ENCODE assay signal across 8 cellular contexts in genomic region chr1:25797939-25798338, GRCh38. TPM values are rescaled to one million over a fixed set of nuclear protein-coding genes. Genes with fewer than 3 reads are reported as not detected.
A peak's percentile ranks its signal among the peaks of the same experiment; 100 is the strongest.
DNase-seq lines count a peak whose midpoint lies in the region; ATAC-seq, FAIRE-seq and TF ChIP-seq lines count a peak whose summit lies in the region.

No MANE protein-coding gene starts in this region.

- H3K36me3 ChIP-seq in left ventricle myocardium inferior = no peaks in the 10 kb centered on the region

- DNase-seq in GM12891 (ENCODE audit: insufficient read length, low spot score) = no peak
- DNase-seq in UCSD-AML1 (lab: John Stamatoyannopoulos, UW; ENCODE audit: unreplicated experiment) = peak; percentile 65
- DNase-seq in left ventricle myocardium inferior = no peak
- peak; percentile 51 for DNase-seq in urothelium cell line (ENCODE audit: low spot score)
- DNase-seq in NCI-H748 (lab: John Stamatoyannopoulos, UW; ENCODE audit: unreplicated experiment) = no peak

- TF ChIP-seq POLR2A in GM12891 (IDR thresholded peaks at IDR 0.05; ENCODE audit: low read depth, low read length) (no peak), GM18505 (IDR thresholded peaks at IDR 0.05; ENCODE audit: borderline replicate concordance, extremely low read depth, insufficient read depth, insufficient read length) (no peak)

- no peak overlapping the region for H3K4me3 ChIP-seq in left ventricle myocardium inferior

- H3K4me1 ChIP-seq in left ventricle myocardium inferior = peaks cover 68% of the 10 kb centered on the region

- peak; percentile 73 for TF ChIP-seq CTCF in 22Rv1 (IDR thresholded peaks at IDR 0.05)
- TF ChIP-seq CTCF in left ventricle myocardium inferior (IDR thresholded peaks at IDR 0.05; ENCODE audit: borderline replicate concordance) = peak; percentile 56

- intact Hi-C loops in left ventricle myocardium inferior (cut with micrococcal nuclease) = loop anchor here (2.0 kb wide), 1 partner anchor 189 kb away; no protein-coding TSS in a partner anchor

- no peak for ATAC-seq in GM18498 (IDR thresholded peaks at IDR 0.05; ENCODE audit: unreplicated experiment)
- ATAC-seq in GM18505 (IDR thresholded peaks at IDR 0.05; ENCODE audit: unreplicated experiment) = no peak

- no peaks in the 10 kb centered on the region for H3K9me3 ChIP-seq in left ventricle myocardium inferior (replicated peaks)

- no peaks in the 10 kb centered on the region for H3K27me3 ChIP-seq in left ventricle myocardium inferior (ENCODE audit: low read depth)

- FAIRE-seq in GM12891 (lab: Jason Lieb, UNC) = peak; percentile 72
- no peak for FAIRE-seq in urothelium cell line (lab: Jason Lieb, UNC)

- H3K27ac ChIP-seq in 22Rv1 (no peak overlapping the region), left ventricle myocardium inferior (replicated peaks) (peak overlapping the region; percentile 86)

TF ChIP-seq in GM12891, 5 proteins besides CTCF, POLR2A, EP300 and RAD21:
- TF ChIP-seq SPI1 (IDR thresholded peaks at IDR 0.05; ENCODE audit: low read depth, low read length) (no peak), TAF1 (IDR thresholded peaks at IDR 0.05; ENCODE audit: low read depth, low read length) (no peak), PAX5 (IDR thresholded peaks at IDR 0.05; ENCODE audit: insufficient read depth, low read length, severe bottlenecking) (no peak), POLR2AphosphoS5 (IDR thresholded peaks at IDR 0.05; ENCODE audit: low read depth, low read length) (no peak), POU2F2 (IDR thresholded peaks at IDR 0.05; ENCODE audit: low read depth, low read length) (no peak)

RNA-seq across cellular contexts. Expression of gene SELENON, which starts 2.1 kb away (rescaled TPM):
- 2.9 TPM for polyA plus RNA-seq in GM12891 (2012; ENCODE audit: low read depth, missing spikeins)
- 45.2 TPM for total RNA-seq in left ventricle myocardium inferior

RNA-seq across cellular contexts. Expression of gene MTFR1L, which starts 21.8 kb away (rescaled TPM):
- 31.3 TPM for polyA plus RNA-seq in GM12891 (2012; ENCODE audit: low read depth, missing spikeins)
- total RNA-seq in left ventricle myocardium inferior = 252 TPM

Comparison
In these comparisons a context has a peak if more than half of its experiments do, and no peak if none do; other contexts are left out.
1. DNase-seq: peak in UCSD-AML1 (single experiment) and urothelium cell line (single experiment); none in GM12891 (single experiment), left ventricle myocardium inferior (single experiment) and NCI-H748 (single experiment).